In the genomic region with DNA sequence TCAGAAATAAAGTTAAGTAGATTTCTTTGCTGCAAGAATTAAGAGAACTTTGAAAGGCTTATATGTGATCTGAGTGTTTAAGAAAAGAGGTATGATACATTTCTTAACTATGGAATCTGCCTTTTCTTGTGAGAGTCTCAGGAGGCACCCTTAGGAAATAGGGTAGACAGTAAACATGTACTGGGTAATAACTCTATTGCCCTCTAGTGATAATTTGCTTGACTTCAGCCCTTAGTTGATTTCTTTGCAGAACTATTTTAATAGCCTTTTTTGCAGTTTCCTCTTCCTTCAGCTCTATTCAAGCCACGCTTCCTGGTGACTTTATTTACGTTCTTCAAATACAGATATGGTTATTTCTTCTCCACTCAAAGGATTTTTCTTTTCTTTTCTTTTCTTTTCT, we compare ENCODE assay signal across 9 cellular contexts. TPM values are rescaled to one million over a fixed set of nuclear protein-coding genes. Genes with fewer than 3 reads are reported as not detected.
DNase-seq lines count a peak whose midpoint lies in the region; ATAC-seq, FAIRE-seq and TF ChIP-seq lines count a peak whose summit lies in the region.
"Had no signal": no experiment of that assay in that cellular context is flagged by ENCODE, and none has a peak within 500 bp of the region (broad histone marks: within the 10 kb centered on the region; RNA-seq: fewer than 3 reads in every experiment).

No MANE protein-coding gene starts in this region.

- H3K4me3 Mint-ChIP-seq in natural killer cell: no peak overlapping the region

- no peak overlapping the region for H3K9ac ChIP-seq in keratinocyte (ENCODE audit: control insufficient read depth, extremely low read depth, insufficient read depth, low read length)

- H3K27me3 ChIP-seq in keratinocyte (ENCODE audit: control insufficient read depth, extremely low read depth, insufficient read depth, low read length): no peaks in the 10 kb centered on the region

- no peaks in the 10 kb centered on the region for H3K36me3 Mint-ChIP-seq in natural killer cell

- H3K27ac ChIP-seq in keratinocyte (ENCODE audit: control insufficient read depth, insufficient read depth, low read length): no peak overlapping the region

- H3K36me3 ChIP-seq in keratinocyte (ENCODE audit: control insufficient read depth in 2 of 2, extremely low read depth in 1 of 2, insufficient read depth in 2 of 2, low read length in 2 of 2): no peaks in the 10 kb centered on the region

- DNase-seq in AG10803 (ENCODE audit: low read depth) (peak; percentile 84), HTR-8/SVneo (ENCODE audit: insufficient read length, low spot score) (peak; percentile 14), keratinocyte (ENCODE audit: low read depth, low spot score) (no peak), natural killer cell (no peak), OCI-M2 (lab: John Stamatoyannopoulos, UW; ENCODE audit: unreplicated experiment) (no peak), activated gamma-delta T cell treated with Interleukin-2 at 50 U/mL for 16 hours (no peak)
- no peak for DNase-seq in stimulated activated CD4-positive, alpha-beta T cell treated with anti-CD3 and anti-CD28 coated beads, Interleukin-4, amount 100 ng/mL, for 24 hours

- no peaks in the 10 kb centered on the region for H4K20me1 ChIP-seq in keratinocyte (ENCODE audit: control insufficient read depth, extremely low read depth, insufficient read depth, low read length)

- dilution Hi-C loops in keratinocyte (cut with MboI; ENCODE audit: extremely low pct_ligation_motif_present, low sequenced_read_pairs): loop anchor here (5.0 kb wide), 1 partner anchor 48 kb away; a partner anchor contains a TSS

- no peaks in the 10 kb centered on the region for H3K79me2 ChIP-seq in keratinocyte (ENCODE audit: control insufficient read depth, insufficient read depth, low read length)

- H3K4me1 Mint-ChIP-seq in natural killer cell: no peaks in the 10 kb centered on the region

- H3K27me3 Mint-ChIP-seq in natural killer cell (ENCODE audit: low read depth in 2 of 2): peaks cover 0 to 8% of the 10 kb centered on the region in 2 donors

- FAIRE-seq in HTR-8/SVneo (lab: Jason Lieb, UNC): no peak
- no peak for FAIRE-seq in keratinocyte (lab: Jason Lieb, UNC)
- FAIRE-seq: GM18507 had no signal

- no peaks in the 10 kb centered on the region for H3K4me1 ChIP-seq in keratinocyte (ENCODE audit: control insufficient read depth, extremely low read depth, insufficient read depth, low read length)

- no peak overlapping the region for H2AFZ ChIP-seq in keratinocyte (ENCODE audit: control insufficient read depth, low read length)

- no peaks in the 10 kb centered on the region for H3K9me3 ChIP-seq in keratinocyte (ENCODE audit: control insufficient read depth, low read depth, low read length)

- no peak overlapping the region for H3K27ac Mint-ChIP-seq in natural killer cell

- no peaks in the 10 kb centered on the region for H3K9me1 ChIP-seq in keratinocyte (ENCODE audit: control insufficient read depth, extremely low read depth, insufficient read depth, low read length)

- peak; percentile 77 for TF ChIP-seq CTCF in AG10803 (conservative IDR thresholded peaks at IDR 0.05; ENCODE audit: low read length)
- peak; percentile 23; the same call in 1 of the 2 replicates for TF ChIP-seq CTCF in WI38 (IDR thresholded peaks at IDR 0.05; ENCODE audit: low read depth, low read length)
- peak in 2 of 3 experiments; percentile 27 to 55 for TF ChIP-seq CTCF in keratinocyte (optimal IDR thresholded peaks at IDR 0.05 in 1 of 3, IDR thresholded peaks at IDR 0.05 in 1 of 3, conservative IDR thresholded peaks at IDR 0.05 in 1 of 3; ENCODE audit: extremely low read depth in 1 of 3, insufficient read depth in 2 of 3, low read length in 3 of 3)
- TF ChIP-seq CTCF in natural killer cell (IDR thresholded peaks at IDR 0.05): no peak

- H3K4me2 ChIP-seq in keratinocyte (ENCODE audit: control insufficient read depth, extremely low read depth, insufficient read depth, low read depth, low read length): no peak overlapping the region

- ATAC-seq in natural killer cell: no peak

- intact Hi-C loops in natural killer cell (cut with micrococcal nuclease): no loop called here

- H3K4me3 ChIP-seq in AG10803 (ENCODE audit: low read length) (no peak overlapping the region), WI38 (ENCODE audit: low read depth, low read length) (no peak overlapping the region), keratinocyte (ENCODE audit: control insufficient read depth in 2 of 3, extremely low read depth in 1 of 3, insufficient read depth in 2 of 3, low read depth in 1 of 3, low read length in 3 of 3) (no peak overlapping the region)

- no peaks in the 10 kb centered on the region for H3K9me3 Mint-ChIP-seq in natural killer cell

RNA-seq across cellular contexts. Expression of a gene that starts 37.0 kb away (rescaled TPM):
- 0.60 to 1.1 TPM (median 0.80 TPM) in 3 replicates for polyA plus RNA-seq in keratinocyte
- not detected for polyA plus RNA-seq in keratinocyte (2011; ENCODE audit: low read depth)
- 0.71 and 1.3 TPM in 2 replicates for polyA plus RNA-seq in keratinocyte (2011; cell fraction: cytosol; rRNA removed)
- 0.88 and 1.4 TPM in 2 replicates for polyA plus RNA-seq in keratinocyte (2011; cell fraction: nucleus; rRNA removed)
- polyA plus RNA-seq in keratinocyte (2012; ENCODE audit: low replicate concordance): 0.36 and 0.58 TPM in 2 replicates
- 0.58 to 1.0 TPM (median 0.89 TPM) in 3 replicates for polyA minus RNA-seq in keratinocyte
- not detected for polyA minus RNA-seq in keratinocyte (2011; cell fraction: cytosol; rRNA and poly(A)+ RNA removed)
- polyA minus RNA-seq in keratinocyte (2011; cell fraction: nucleus; rRNA and poly(A)+ RNA removed): 0.32 TPM in 1 of 2 replicates, not detected in the other
- 1 to 10 TPM in 1 of 3 donors, under 1 TPM in 1, not detected in 1; 0.20 to 7.7 TPM for total RNA-seq in natural killer cell

RNA-seq across cellular contexts. Expression of a gene that starts 49.1 kb away (rescaled TPM):
- 27.6 to 40.2 TPM (median 35.5 TPM) in 3 replicates for polyA plus RNA-seq in keratinocyte
- polyA plus RNA-seq in keratinocyte (2011; ENCODE audit: low read depth): 131 TPM
- polyA plus RNA-seq in keratinocyte (2011; cell fraction: cytosol; rRNA removed): 25.7 and 46.8 TPM in 2 replicates
- polyA plus RNA-seq in keratinocyte (2011; cell fraction: nucleus; rRNA removed): 38.7 and 45.4 TPM in 2 replicates
- 29.3 and 37.2 TPM in 2 replicates for polyA plus RNA-seq in keratinocyte (2012; ENCODE audit: low replicate concordance)
- polyA minus RNA-seq in keratinocyte: 13.2 to 44.1 TPM (median 27.3 TPM) in 3 replicates
- polyA minus RNA-seq in keratinocyte (2011; cell fraction: cytosol; rRNA and poly(A)+ RNA removed): 13.8 TPM
- polyA minus RNA-seq in keratinocyte (2011; cell fraction: nucleus; rRNA and poly(A)+ RNA removed): 17.5 and 25.0 TPM in 2 replicates
- 10 to 100 TPM; 29.2 to 31.2 (median 30.6) TPM for total RNA-seq in natural killer cell

Comparison
In these comparisons a context has a peak if more than half of its experiments do, and no peak if none do; other contexts are left out.
1. DNase-seq: peak in AG10803 (single experiment) and HTR-8/SVneo (single experiment); none in keratinocyte (single experiment), stimulated activated CD4-positive, alpha-beta T cell treated with anti-CD3 and anti-CD28 coated beads, Interleukin-4, amount 100 ng/mL, for 24 hours (single experiment), natural killer cell (single experiment), OCI-M2 (single experiment) and activated gamma-delta T cell treated with Interleukin-2 at 50 U/mL for 16 hours (single experiment).